Comparison of ENCODE assay signal across 27 cellular contexts in genomic region chr5:138182808-138183207, GRCh38. TPM values are rescaled to one million over a fixed set of nuclear protein-coding genes. Genes with fewer than 3 reads are reported as not detected.
DNase-seq lines count a peak whose midpoint lies in the region; ATAC-seq and TF ChIP-seq lines count a peak whose summit lies in the region.
"Had no signal": no experiment of that assay in that cellular context is flagged by ENCODE, and none has a peak within 500 bp of the region (broad histone marks: within the 10 kb centered on the region; RNA-seq: fewer than 3 reads in every experiment).

No MANE protein-coding gene starts in this region.

- H3K9ac ChIP-seq in HCT116 (ENCODE audit: low read length) = no peak overlapping the region
- H3K9ac ChIP-seq: BLaER1 had no signal

- ATAC-seq in Right ventricle myocardium inferior (peak; percentile 50), left cardiac atrium (no peak), heart left ventricle (peak in 3 of 4 donors; percentile 24 to 45 (median 39)), HCT116 (no peak), left ventricle myocardium superior (peak; percentile 59), HG03196 (IDR thresholded peaks at IDR 0.05; ENCODE audit: unreplicated experiment) (no peak)
- ATAC-seq: GM12878 had no signal

- RAD21 ChIA-PET in HCT116 (lab: Charles Lee; ENCODE audit: low non-redundant PET in 1 of 2, low total read pairs in 2 of 2, uncharacterized antibody in 2 of 2, unreplicated experiment in 2 of 2) = no interaction called here

- peaks cover 32% of the 10 kb centered on the region for H3K79me2 ChIP-seq in HCT116 (ENCODE audit: insufficient read depth, low read length)

- BruUV-seq in HCT116 (replicated peaks; lab: Mats Ljungman, UMichigan) = no TSS peak

- WGBS in heart left ventricle, 4 donors = 66 to 92% (median 79%) methylated on average over 5 to 6 of the region's 6 CpGs

- intact Hi-C loops in Right ventricle myocardium inferior (cut with DNase I) (no loop called here), left cardiac atrium (cut with DNase I) (no loop called here), heart left ventricle (cut with DNase I) (no loop called here), cardiac septum (cut with DNase I) (no loop called here), HCT116 (cut with micrococcal nuclease) (loop anchor here (5.0 to 10.0 kb wide), 2 partner anchors 319 to 362 kb away; partner anchors contain the start of gene ETF1), left ventricle myocardium superior (cut with micrococcal nuclease) (no loop called here)

- TF ChIP-seq POLR2A in heart left ventricle (IDR thresholded peaks at IDR 0.05) (no peak), HCT116 (IDR thresholded peaks at IDR 0.05; ENCODE audit: borderline replicate concordance, extremely low read depth, insufficient read depth, insufficient read length) (no peak)

- H3K4me2 ChIP-seq in HCT116 (ENCODE audit: low read length) = no peak overlapping the region
- H3K4me2 ChIP-seq: BLaER1 had no signal

- no peaks in the 10 kb centered on the region for H4K20me1 ChIP-seq in HCT116 (ENCODE audit: insufficient read depth)

- no peaks in the 10 kb centered on the region for H3K9me3 ChIP-seq in heart left ventricle
- no peaks in the 10 kb centered on the region for H3K9me3 ChIP-seq in HCT116 (ENCODE audit: control insufficient read depth in 1 of 2, insufficient read depth in 1 of 2, low read depth in 1 of 2, low read length in 2 of 2)
- H3K9me3 ChIP-seq: BE2C, BLaER1 had no signal

- TF ChIP-seq RAD21 in HCT116 (IDR thresholded peaks at IDR 0.05; ENCODE audit: low read depth) = no peak

- H3K27ac ChIP-seq in heart left ventricle (no peak overlapping the region), HCT116 (ENCODE audit: low read depth, low read length) (no peak overlapping the region)
- H3K27ac ChIP-seq: BLaER1 had no signal

- no peak for DNase-seq in Right ventricle myocardium inferior (ENCODE audit: missing footprints)
- no peak for DNase-seq in left cardiac atrium
- peak in 1 of 5 donors; percentile 28 for DNase-seq in heart left ventricle
- no peak for DNase-seq in cardiac septum (ENCODE audit: low spot score)
- DNase-seq in HCT116 (ENCODE audit: low read depth, low spot score) = no peak
- DNase-seq in left ventricle myocardium superior = peak; percentile 32
- DNase-seq: 8988T; ACHN; BE2C; C1 segment of cervical spinal cord; CD4-positive, alpha-beta memory T cell; CD4-positive, CD25-positive, alpha-beta regulatory T cell; CD8-positive, alpha-beta memory T cell; COR-L47; DMS 273 treated with DMSO at 0.1 percent for 48 hours; DMS153; DMS53; DMS79; DND-41; EL; GDM1 had no signal

- TF ChIP-seq CTCF in heart left ventricle (IDR thresholded peaks at IDR 0.05) (no peak), HCT116 (IDR thresholded peaks at IDR 0.05 in 2 of 3, conservative IDR thresholded peaks at IDR 0.05 in 1 of 3; ENCODE audit: borderline replicate concordance in 1 of 3, insufficient read depth in 1 of 3, low read depth in 2 of 3, low read length in 2 of 3) (no peak)

- H3K4me1 ChIP-seq in heart left ventricle (peaks cover 0 to 17% (median 7%) of the 10 kb centered on the region in 12 donors), HCT116 (ENCODE audit: control insufficient read depth in 1 of 2, insufficient read depth in 2 of 2, low read length in 2 of 2) (peaks cover 0 to 6% of the 10 kb centered on the region in 2 experiments; a peak in 1 of 4 replicates)
- H3K4me1 ChIP-seq: BE2C had no signal

- H3K4me3 ChIP-seq in heart left ventricle (no peak overlapping the region), HCT116 (replicated peaks in 1 of 2; ENCODE audit: low read depth in 1 of 2, low read length in 2 of 2) (no peak overlapping the region)
- H3K4me3 ChIP-seq: BLaER1, GM12878 had no signal

- POLR2A ChIA-PET in HCT116 (lab: Charles Lee) = no interaction called here

- H2AFZ ChIP-seq in HCT116 (ENCODE audit: low read depth, low read length, poor library complexity, severe bottlenecking) = no peak overlapping the region

- no peaks in the 10 kb centered on the region for H3K9me2 ChIP-seq in HCT116 (ENCODE audit: insufficient read depth)

- H3K36me3 ChIP-seq in heart left ventricle (peaks cover 0 to 64% (median 32%) of the 10 kb centered on the region in 9 donors), HCT116 (ENCODE audit: control insufficient read depth in 1 of 2, insufficient read depth in 2 of 2, low read length in 2 of 2) (peaks cover 61 to 70% of the 10 kb centered on the region in 2 experiments)

- CTCF ChIA-PET in HCT116 (lab: Charles Lee) = interaction anchor here (0.5 kb wide), 1 partner anchor 367 kb away, joined by 3 read pairs; no protein-coding TSS in a partner anchor

- no peaks in the 10 kb centered on the region for H3K27me3 ChIP-seq in heart left ventricle
- no peaks in the 10 kb centered on the region for H3K27me3 ChIP-seq in HCT116 (ENCODE audit: insufficient read depth, low read length)
- H3K27me3 ChIP-seq: BE2C, BLaER1 had no signal

TF ChIP-seq in HCT116, 20 proteins besides CTCF, POLR2A, EP300 and RAD21:
- TF ChIP-seq TCF7L2 (IDR thresholded peaks at IDR 0.05; ENCODE audit: borderline replicate concordance, extremely low read depth, insufficient read depth, insufficient read length) (no peak), CBX3 (IDR thresholded peaks at IDR 0.05; ENCODE audit: low read depth) (no peak), ZFX (IDR thresholded peaks at IDR 0.05) (0 out of 2 replicates have a peak, but pooled peaks have one; percentile 12)

RNA-seq across cellular contexts. Expression of gene KIF20A, which starts 3.9 kb away (rescaled TPM):
- total RNA-seq in Right ventricle myocardium inferior (0.84 TPM), left cardiac atrium (1 to 10 TPM in 1 of 2 donors, under 1 TPM in 1; 0.13 to 1.1 TPM), heart left ventricle (10 to 100 TPM in 1 of 9 donors, 1 to 10 TPM in 2, under 1 TPM in 5, not detected in 1; 0.14 to 12.2 (median 0.79) TPM), cardiac septum (0.16 TPM), HCT116 (2021; ENCODE audit: unreplicated experiment) (74.2 TPM), left ventricle myocardium superior (0.59 TPM)
- under 1 TPM in 1 of 2 donors, not detected in 1; 0.12 TPM for polyA plus RNA-seq in heart left ventricle
- 72.7 and 92.7 TPM in 2 replicates for polyA plus RNA-seq in HCT116 (2012)
- total RNA-seq: CD4-positive, alpha-beta memory T cell had no signal
- polyA plus RNA-seq: CD14-positive monocyte; CD4-positive, alpha-beta memory T cell had no signal

RNA-seq across cellular contexts. Expression of gene BRD8, which starts 4.4 kb away (rescaled TPM):
- total RNA-seq in Right ventricle myocardium inferior (25.8 TPM), left cardiac atrium (10 to 100 TPM; 19.8 to 34.7 TPM), heart left ventricle (10 to 100 TPM; 16.6 to 30.2 (median 23.0) TPM), cardiac septum (31.9 TPM), HCT116 (2021; ENCODE audit: unreplicated experiment) (80.8 TPM), left ventricle myocardium superior (29.4 TPM)
- 10 to 100 TPM; 17.6 to 22.6 TPM for polyA plus RNA-seq in heart left ventricle
- polyA plus RNA-seq in HCT116 (2012) = 47.2 and 57.1 TPM in 2 replicates

RNA-seq across cellular contexts. Expression of gene CDC23, which starts 30.3 kb away (rescaled TPM):
- total RNA-seq in Right ventricle myocardium inferior (16.0 TPM), left cardiac atrium (10 to 100 TPM; 15.3 to 18.0 TPM), heart left ventricle (10 to 100 TPM; 11.9 to 25.6 (median 17.2) TPM), cardiac septum (17.9 TPM), HCT116 (2021; ENCODE audit: unreplicated experiment) (40.0 TPM), left ventricle myocardium superior (22.2 TPM)
- 10 to 100 TPM; 10.1 to 17.4 TPM for polyA plus RNA-seq in heart left ventricle
- 18.3 and 24.6 TPM in 2 replicates for polyA plus RNA-seq in HCT116 (2012)

RNA-seq across cellular contexts. Expression of gene NME5, which starts 43.6 kb away (rescaled TPM):
- total RNA-seq in Right ventricle myocardium inferior (3.9 TPM), left cardiac atrium (1 to 10 TPM; 1.9 to 2.7 TPM), heart left ventricle (1 to 10 TPM in 8 of 9 donors, under 1 TPM in 1; 0.50 to 5.1 (median 3.4) TPM), cardiac septum (2.0 TPM), HCT116 (2021; ENCODE audit: unreplicated experiment) (3.1 TPM), left ventricle myocardium superior (2.1 TPM)
- 1 to 10 TPM; 2.8 to 4.2 TPM for polyA plus RNA-seq in heart left ventricle
- polyA plus RNA-seq in HCT116 (2012) = 0.69 and 0.91 TPM in 2 replicates
- total RNA-seq: A673; CD4-positive, alpha-beta memory T cell; CD4-positive, CD25-positive, alpha-beta regulatory T cell; CD8-positive, alpha-beta memory T cell; G401; GM12878 had no signal
- polyA plus RNA-seq: CD14-positive monocyte; CD4-positive, alpha-beta memory T cell; CD4-positive, CD25-positive, alpha-beta regulatory T cell; CD8-positive, alpha-beta memory T cell had no signal

Comparison
In these comparisons a context has a peak if more than half of its experiments do, and no peak if none do; other contexts are left out.
1. ATAC-seq: peak in Right ventricle myocardium inferior (single experiment), heart left ventricle (3 of 4) and left ventricle myocardium superior (single experiment); none in left cardiac atrium (0 of 2), HCT116 (single experiment) and HG03196 (single experiment).